In the genomic region with DNA sequence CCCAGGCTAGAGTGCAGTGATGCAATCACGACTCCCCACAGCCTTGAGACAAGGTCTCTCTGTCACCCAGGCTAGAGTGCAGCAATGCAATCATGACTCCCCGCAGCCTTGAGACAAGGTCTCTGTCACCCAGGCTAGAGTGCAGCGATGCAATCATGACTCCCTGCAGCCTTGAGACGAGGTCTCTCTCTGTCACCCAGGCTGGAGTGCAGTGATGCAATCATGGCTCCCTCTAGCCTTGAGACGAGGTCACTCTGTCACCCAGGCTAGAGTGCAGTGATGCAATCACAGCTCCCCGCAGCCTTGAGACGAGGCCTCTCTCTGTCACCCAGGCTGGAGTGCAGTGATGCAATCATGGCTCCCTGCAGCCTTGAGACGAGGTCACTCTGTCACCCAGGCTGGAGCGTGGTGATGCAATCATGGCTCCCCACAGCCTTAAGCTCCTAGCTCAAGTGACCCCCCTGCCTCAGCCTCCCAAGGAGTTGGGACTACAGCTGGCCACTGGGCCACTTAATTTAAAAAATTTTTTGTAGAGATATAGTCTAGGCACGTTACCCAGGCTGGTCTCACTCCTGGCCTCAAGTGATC, we compare ENCODE assay signal across 13 cellular contexts. TPM values are rescaled to one million over a fixed set of nuclear protein-coding genes. Genes with fewer than 3 reads are reported as not detected.
DNase-seq lines count a peak whose midpoint lies in the region; ATAC-seq and TF ChIP-seq lines count a peak whose summit lies in the region.
"Had no signal": no experiment of that assay in that cellular context is flagged by ENCODE, and none has a peak within 500 bp of the region (broad histone marks: within the 10 kb centered on the region; RNA-seq: fewer than 3 reads in every experiment).

No MANE protein-coding gene starts in this region.

- intact Hi-C loops in Right ventricle myocardium inferior (cut with DNase I) (no loop called here), left ventricle myocardium superior (cut with micrococcal nuclease) (no loop called here)

- H3K79me2 ChIP-seq in hepatocyte = no peaks in the 10 kb centered on the region

- H3K4me1 ChIP-seq in hepatocyte (ENCODE audit: insufficient read depth) = no peaks in the 10 kb centered on the region
- no peaks in the 10 kb centered on the region for H3K4me1 ChIP-seq in upper lobe of left lung

- no peaks in the 10 kb centered on the region for H4K20me1 ChIP-seq in hepatocyte (ENCODE audit: insufficient read depth, poor library complexity, severe bottlenecking)

- WGBS in hepatocyte (ENCODE audit: low lambda C conversion rate, missing lambda C conversion rate) = 79% methylated on average over 10 of the region's 10 CpGs
- WGBS in upper lobe of left lung, 2 donors = 51 to 79% methylated on average over 6 to 10 of the region's 10 CpGs

- H3K4me3 ChIP-seq in hepatocyte = no peak overlapping the region
- no peak overlapping the region for H3K4me3 ChIP-seq in upper lobe of left lung
- H3K4me3 ChIP-seq: GM23248 had no signal

- peak overlapping the region; percentile 7 for H3K27ac ChIP-seq in hepatocyte
- no peak overlapping the region for H3K27ac ChIP-seq in upper lobe of left lung
- H3K27ac ChIP-seq: GM23248 had no signal

- ATAC-seq in Right ventricle myocardium inferior = no peak
- ATAC-seq in left ventricle myocardium superior = no peak
- peak; percentile 67 to 84 for ATAC-seq in upper lobe of left lung (ENCODE audit: low FRiP score in 2 of 2)
- ATAC-seq: effector memory CD8-positive, alpha-beta T cell had no signal

- DNase-seq in Right ventricle myocardium inferior (ENCODE audit: missing footprints) (peak; percentile 74), left ventricle myocardium superior (no peak), SKM-1 (lab: John Stamatoyannopoulos, UW; ENCODE audit: unreplicated experiment) (peak; percentile 85), hepatocyte (ENCODE audit: low spot score) (peak; percentile 36), upper lobe of left lung (peak in 1 of 2 donors; percentile 91), anterior cingulate cortex (lab: John Stamatoyannopoulos, UW) (no peak), iPS-NIHi7 (ENCODE audit: extremely low spot score) (no peak), Ammon's horn (ENCODE audit: low spot score) (no peak)
- DNase-seq: activated B cell treated with CpG ODN at 0.5 μM for 24 hours; effector memory CD8-positive, alpha-beta T cell; GDM1; GM23248; NCI-H1436 had no signal

- no peak for TF ChIP-seq POLR2A in upper lobe of left lung (IDR thresholded peaks at IDR 0.05)

- H3K27me3 ChIP-seq in hepatocyte (no peaks in the 10 kb centered on the region), upper lobe of left lung (no peaks in the 10 kb centered on the region)

- H3K36me3 ChIP-seq in hepatocyte (replicated peaks; ENCODE audit: insufficient read depth, low read depth) = peaks cover 7% of the 10 kb centered on the region
- peaks cover 50 to 100% (median 80%) of the 10 kb centered on the region in 4 donors for H3K36me3 ChIP-seq in upper lobe of left lung

- TF ChIP-seq CTCF in hepatocyte (IDR thresholded peaks at IDR 0.05; ENCODE audit: poor library complexity) (no peak), upper lobe of left lung (IDR thresholded peaks at IDR 0.05) (no peak)

- no peak overlapping the region for H3K4me2 ChIP-seq in hepatocyte

- no peak overlapping the region for H2AFZ ChIP-seq in hepatocyte
- H2AFZ ChIP-seq: GM23248 had no signal

- TF ChIP-seq EP300 in upper lobe of left lung (IDR thresholded peaks at IDR 0.05) = no peak

- no peaks in the 10 kb centered on the region for H3K9me2 ChIP-seq in hepatocyte (replicated peaks; ENCODE audit: insufficient read depth)

- H3K9me3 ChIP-seq in hepatocyte (ENCODE audit: low read depth) (no peaks in the 10 kb centered on the region), upper lobe of left lung (no peaks in the 10 kb centered on the region)

RNA-seq across cellular contexts. Expression of gene TFRC, which starts 26.1 kb away (rescaled TPM):
- total RNA-seq in Right ventricle myocardium inferior (91.8 TPM), left ventricle myocardium superior (61.2 TPM), hepatocyte (230 and 278 TPM in 2 replicates), upper lobe of left lung (100 to 1,000 TPM in 5 of 6 donors, 10 to 100 TPM in 1; 66.0 to 323 (median 234) TPM)
- 136 and 137 TPM in 2 replicates for polyA plus RNA-seq in hepatocyte

Comparison
In these comparisons a context has a peak if more than half of its experiments do, and no peak if none do; other contexts are left out.
1. DNase-seq: peak in Right ventricle myocardium inferior (single experiment), SKM-1 (single experiment) and hepatocyte (single experiment); none in left ventricle myocardium superior (single experiment), anterior cingulate cortex (0 of 58), iPS-NIHi7 (single experiment) and Ammon's horn (single experiment).
2. ATAC-seq: peak in upper lobe of left lung (2 of 2); none in Right ventricle myocardium inferior (single experiment) and left ventricle myocardium superior (single experiment).